Comparison of ENCODE assay signal across 1 cellular context in genomic region chr5:151024440-151024839, GRCh38.
TF ChIP-seq lines count a peak whose summit lies in the region.

No MANE protein-coding gene starts in this region.

TF ChIP-seq in H1, 55 proteins besides CTCF, POLR2A, EP300 and RAD21:
- TF ChIP-seq MAX (IDR thresholded peaks at IDR 0.05) (no peak), SAP30 (IDR thresholded peaks at IDR 0.05; ENCODE audit: insufficient read depth, insufficient replicate concordance, low read length) (no peak), BRCA1 (IDR thresholded peaks at IDR 0.05; ENCODE audit: low read depth, low read length) (no peak)
TF ChIP-seq in H1: peak in this region for 0.
